ENCODE assay signal across 1 cellular context in the genomic region with DNA sequence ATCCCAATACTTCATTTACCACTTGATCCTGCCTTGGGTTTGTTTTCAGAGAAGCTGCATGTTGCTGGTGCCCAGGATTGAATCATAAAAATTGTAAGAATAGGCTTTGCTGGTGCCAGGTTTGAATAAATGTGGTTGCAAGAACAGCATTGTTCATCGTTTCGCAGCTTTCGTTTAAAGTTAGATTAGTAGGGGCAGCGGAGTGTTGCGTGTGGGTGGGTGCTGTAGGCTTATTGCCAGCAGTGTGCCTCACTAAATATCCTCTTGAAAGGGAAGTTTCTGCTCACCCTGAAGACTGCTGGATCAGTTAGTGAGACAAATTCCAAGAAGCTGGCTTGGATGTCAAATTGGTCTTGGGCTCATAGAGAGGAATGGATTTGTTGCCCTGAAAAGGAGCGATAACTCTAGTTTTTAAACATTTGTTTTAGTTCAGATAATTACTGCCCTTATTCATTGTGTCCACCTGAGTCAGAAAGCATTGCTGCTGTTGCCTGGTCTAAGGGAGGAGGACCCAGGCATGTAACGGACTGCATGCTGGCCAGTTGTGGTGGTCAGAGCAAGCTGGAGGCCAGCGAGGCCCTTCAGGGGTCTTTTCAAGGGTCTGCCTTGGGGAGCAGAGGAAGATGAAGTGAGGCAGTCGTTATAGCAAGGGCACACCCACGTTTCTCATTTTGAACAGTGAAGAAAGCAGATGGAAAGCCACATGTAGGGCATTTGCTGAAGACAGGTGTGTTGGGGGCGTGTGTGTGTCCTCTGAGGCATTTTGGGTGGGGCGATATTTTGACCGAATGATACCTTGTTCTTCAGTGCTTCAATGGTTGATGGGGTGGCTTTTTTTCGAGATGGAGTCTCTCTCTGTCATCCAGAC.
TF ChIP-seq lines count a peak whose summit lies in the region.

No MANE protein-coding gene starts in this region.

TF ChIP-seq in K562, 482 proteins besides CTCF, POLR2A, EP300 and RAD21:
- TF ChIP-seq MTA2 (IDR thresholded peaks at IDR 0.05; ENCODE audit: low read depth) (no peak), HDAC8 (tag; IDR thresholded peaks at IDR 0.05) (no peak), CBX5 (IDR thresholded peaks at IDR 0.05; ENCODE audit: borderline replicate concordance, low read depth) (no peak), ELF1 (tag; IDR thresholded peaks at IDR 0.05) (no peak), TAF15 (IDR thresholded peaks at IDR 0.05; ENCODE audit: low read depth, low read length) (no peak), FIP1L1 (IDR thresholded peaks at IDR 0.05; ENCODE audit: low read depth, low read length, poor library complexity, severe bottlenecking) (no peak), PML (IDR thresholded peaks at IDR 0.05; ENCODE audit: low read length) (no peak), EWSR1 (IDR thresholded peaks at IDR 0.05; ENCODE audit: borderline replicate concordance, low read depth, partially characterized antibody) (no peak), HDAC2 (IDR thresholded peaks at IDR 0.05) (no peak), RBM34 (IDR thresholded peaks at IDR 0.05; ENCODE audit: borderline replicate concordance, insufficient read depth, low read length) (no peak), PCBP1 (IDR thresholded peaks at IDR 0.05; ENCODE audit: low read depth, low read length, poor library complexity, severe bottlenecking) (no peak), MYC (IDR thresholded peaks at IDR 0.05; ENCODE audit: low read depth, low read length) (no peak), MYC (CRISPR knock-in tag; IDR thresholded peaks at IDR 0.05; ENCODE audit: borderline replicate concordance, low read depth) (no peak), TCFL5 (CRISPR knock-in tag; conservative IDR thresholded peaks at IDR 0.05) (no peak), SP2 (IDR thresholded peaks at IDR 0.05; ENCODE audit: extremely low read depth, low read depth, low read length, poor library complexity, severe bottlenecking) (no peak), NCOA6 (IDR thresholded peaks at IDR 0.05) (no peak)
- TF ChIP-seq, protein P1, sequence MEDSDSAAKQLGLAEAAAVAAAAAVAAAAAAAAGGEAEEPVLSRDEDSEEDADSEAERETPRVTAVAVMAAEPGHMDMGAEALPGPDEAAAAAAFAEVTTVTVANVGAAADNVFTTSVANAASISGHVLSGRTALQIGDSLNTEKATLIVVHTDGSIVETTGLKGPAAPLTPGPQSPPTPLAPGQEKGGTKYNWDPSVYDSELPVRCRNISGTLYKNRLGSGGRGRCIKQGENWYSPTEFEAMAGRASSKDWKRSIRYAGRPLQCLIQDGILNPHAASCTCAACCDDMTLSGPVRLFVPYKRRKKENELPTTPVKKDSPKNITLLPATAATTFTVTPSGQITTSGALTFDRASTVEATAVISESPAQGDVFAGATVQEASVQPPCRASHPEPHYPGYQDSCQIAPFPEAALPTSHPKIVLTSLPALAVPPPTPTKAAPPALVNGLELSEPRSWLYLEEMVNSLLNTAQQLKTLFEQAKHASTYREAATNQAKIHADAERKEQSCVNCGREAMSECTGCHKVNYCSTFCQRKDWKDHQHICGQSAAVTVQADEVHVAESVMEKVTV (CRISPR knock-in tag; IDR thresholded peaks at IDR 0.05): no peak
- TF ChIP-seq, protein P2, sequence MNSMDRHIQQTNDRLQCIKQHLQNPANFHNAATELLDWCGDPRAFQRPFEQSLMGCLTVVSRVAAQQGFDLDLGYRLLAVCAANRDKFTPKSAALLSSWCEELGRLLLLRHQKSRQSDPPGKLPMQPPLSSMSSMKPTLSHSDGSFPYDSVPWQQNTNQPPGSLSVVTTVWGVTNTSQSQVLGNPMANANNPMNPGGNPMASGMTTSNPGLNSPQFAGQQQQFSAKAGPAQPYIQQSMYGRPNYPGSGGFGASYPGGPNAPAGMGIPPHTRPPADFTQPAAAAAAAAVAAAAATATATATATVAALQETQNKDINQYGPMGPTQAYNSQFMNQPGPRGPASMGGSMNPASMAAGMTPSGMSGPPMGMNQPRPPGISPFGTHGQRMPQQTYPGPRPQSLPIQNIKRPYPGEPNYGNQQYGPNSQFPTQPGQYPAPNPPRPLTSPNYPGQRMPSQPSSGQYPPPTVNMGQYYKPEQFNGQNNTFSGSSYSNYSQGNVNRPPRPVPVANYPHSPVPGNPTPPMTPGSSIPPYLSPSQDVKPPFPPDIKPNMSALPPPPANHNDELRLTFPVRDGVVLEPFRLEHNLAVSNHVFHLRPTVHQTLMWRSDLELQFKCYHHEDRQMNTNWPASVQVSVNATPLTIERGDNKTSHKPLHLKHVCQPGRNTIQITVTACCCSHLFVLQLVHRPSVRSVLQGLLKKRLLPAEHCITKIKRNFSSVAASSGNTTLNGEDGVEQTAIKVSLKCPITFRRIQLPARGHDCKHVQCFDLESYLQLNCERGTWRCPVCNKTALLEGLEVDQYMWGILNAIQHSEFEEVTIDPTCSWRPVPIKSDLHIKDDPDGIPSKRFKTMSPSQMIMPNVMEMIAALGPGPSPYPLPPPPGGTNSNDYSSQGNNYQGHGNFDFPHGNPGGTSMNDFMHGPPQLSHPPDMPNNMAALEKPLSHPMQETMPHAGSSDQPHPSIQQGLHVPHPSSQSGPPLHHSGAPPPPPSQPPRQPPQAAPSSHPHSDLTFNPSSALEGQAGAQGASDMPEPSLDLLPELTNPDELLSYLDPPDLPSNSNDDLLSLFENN (IDR thresholded peaks at IDR 0.05; ENCODE audit: low read depth in 2 of 2, low read length in 2 of 2): no peak
- TF ChIP-seq, protein P3, sequence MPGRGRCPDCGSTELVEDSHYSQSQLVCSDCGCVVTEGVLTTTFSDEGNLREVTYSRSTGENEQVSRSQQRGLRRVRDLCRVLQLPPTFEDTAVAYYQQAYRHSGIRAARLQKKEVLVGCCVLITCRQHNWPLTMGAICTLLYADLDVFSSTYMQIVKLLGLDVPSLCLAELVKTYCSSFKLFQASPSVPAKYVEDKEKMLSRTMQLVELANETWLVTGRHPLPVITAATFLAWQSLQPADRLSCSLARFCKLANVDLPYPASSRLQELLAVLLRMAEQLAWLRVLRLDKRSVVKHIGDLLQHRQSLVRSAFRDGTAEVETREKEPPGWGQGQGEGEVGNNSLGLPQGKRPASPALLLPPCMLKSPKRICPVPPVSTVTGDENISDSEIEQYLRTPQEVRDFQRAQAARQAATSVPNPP (IDR thresholded peaks at IDR 0.05; ENCODE audit: borderline replicate concordance, insufficient read depth, insufficient read length): no peak
- TF ChIP-seq, protein P4, sequence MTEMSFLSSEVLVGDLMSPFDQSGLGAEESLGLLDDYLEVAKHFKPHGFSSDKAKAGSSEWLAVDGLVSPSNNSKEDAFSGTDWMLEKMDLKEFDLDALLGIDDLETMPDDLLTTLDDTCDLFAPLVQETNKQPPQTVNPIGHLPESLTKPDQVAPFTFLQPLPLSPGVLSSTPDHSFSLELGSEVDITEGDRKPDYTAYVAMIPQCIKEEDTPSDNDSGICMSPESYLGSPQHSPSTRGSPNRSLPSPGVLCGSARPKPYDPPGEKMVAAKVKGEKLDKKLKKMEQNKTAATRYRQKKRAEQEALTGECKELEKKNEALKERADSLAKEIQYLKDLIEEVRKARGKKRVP (CRISPR knock-in tag; IDR thresholded peaks at IDR 0.05): no peak
TF ChIP-seq in K562: peak in this region for 0.
